ENCODE assay signal across 19 cellular contexts in genomic region chr13:27298849-27299248, GRCh38.
"Had no signal": no experiment of that assay in that cellular context is flagged by ENCODE, and none has a peak within 500 bp of the region (broad histone marks: within the 10 kb centered on the region; RNA-seq: fewer than 3 reads in every experiment).

No MANE protein-coding gene starts in this region.

- DNase-seq: colonic mucosa; effector CD8-positive, alpha-beta T cell; endodermal cell; foreskin fibroblast; gastrocnemius medialis; head of caudate nucleus; left ventricle myocardium inferior; naive thymus-derived CD4-positive, alpha-beta T cell; stimulated activated CD4-positive, alpha-beta T cell treated with anti-CD3 and anti-CD28 coated beads, Interleukin-2, amount 100 ng/mL, for 24 hours; stimulated activated CD4-positive, alpha-beta T cell treated with anti-CD3 and anti-CD28 coated beads, Interleukin-4, amount 100 ng/mL, for 4 hours had no signal

- H3K4me3 Mint-ChIP-seq: dendritic cell treated with granulocyte-macrophage colony-stimulating factor and Interleukin-4, amounts not matched to agents 40 ng/mL and 50 ng/mL, for 4 days; endodermal cell; memory B cell; naive thymus-derived CD4-positive, alpha-beta T cell; nephron; neural progenitor cell; stimulated activated memory B cell treated with anti-CD40 and anti-IgM and Interleukin-4, amounts not matched to agents 10 μg/mL and 1 μg/mL and 100 μg/mL, for 72 hours; stimulated activated naive CD8-positive, alpha-beta T cell treated with anti-CD3 and anti-CD28 coated beads, Interleukin-15, Interleukin-2, amounts not matched to agents 100 ng/mL and 50 ng/mL, for 24 hours had no signal

- H3K27ac Mint-ChIP-seq: dendritic cell treated with granulocyte-macrophage colony-stimulating factor and Interleukin-4, amounts not matched to agents 40 ng/mL and 50 ng/mL, for 4 days; endodermal cell; memory B cell; nephron; neural progenitor cell; progenitor cell of endocrine pancreas; stimulated activated memory B cell treated with anti-CD40 and anti-IgM and Interleukin-4, amounts not matched to agents 10 μg/mL and 1 μg/mL and 100 μg/mL, for 72 hours; stimulated activated naive CD8-positive, alpha-beta T cell treated with anti-CD3 and anti-CD28 coated beads, Interleukin-15, Interleukin-2, amounts not matched to agents 100 ng/mL and 50 ng/mL, for 24 hours had no signal

- H3K36me3 Mint-ChIP-seq: memory B cell; naive thymus-derived CD4-positive, alpha-beta T cell; neural progenitor cell; stimulated activated memory B cell treated with anti-CD40 and anti-IgM and Interleukin-4, amounts not matched to agents 10 μg/mL and 1 μg/mL and 100 μg/mL, for 72 hours had no signal

- ATAC-seq: esophagus mucosa; gastrocnemius medialis; naive thymus-derived CD4-positive, alpha-beta T cell; sciatic nerve; stimulated activated memory B cell treated with anti-CD40 and anti-IgM and Interleukin-4, amounts not matched to agents 10 μg/mL and 1 μg/mL and 100 μg/mL, for 72 hours had no signal

- H3K27me3 Mint-ChIP-seq: stimulated activated memory B cell treated with anti-CD40 and anti-IgM and Interleukin-4, amounts not matched to agents 10 μg/mL and 1 μg/mL and 100 μg/mL, for 72 hours; stimulated activated naive CD8-positive, alpha-beta T cell treated with anti-CD3 and anti-CD28 coated beads, Interleukin-15, Interleukin-2, amounts not matched to agents 100 ng/mL and 50 ng/mL, for 24 hours had no signal

- H3K9me3 Mint-ChIP-seq: dendritic cell treated with granulocyte-macrophage colony-stimulating factor and Interleukin-4, amounts not matched to agents 40 ng/mL and 50 ng/mL, for 4 days; memory B cell; neural progenitor cell; stimulated activated memory B cell treated with anti-CD40 and anti-IgM and Interleukin-4, amounts not matched to agents 10 μg/mL and 1 μg/mL and 100 μg/mL, for 72 hours; stimulated activated naive CD8-positive, alpha-beta T cell treated with anti-CD3 and anti-CD28 coated beads, Interleukin-15, Interleukin-2, amounts not matched to agents 100 ng/mL and 50 ng/mL, for 24 hours had no signal

- H3K4me1 Mint-ChIP-seq: endodermal cell, nephron, neural progenitor cell had no signal
